12 cellular contexts compared by ENCODE assay signal in genomic region chr11:116840224-116840745, GRCh38. TPM values are rescaled to one million over a fixed set of nuclear protein-coding genes. Genes with fewer than 3 reads are reported as not detected.
DNase-seq lines count a peak whose midpoint lies in the region; ATAC-seq and TF ChIP-seq lines count a peak whose summit lies in the region.
"Had no signal": no experiment of that assay in that cellular context is flagged by ENCODE, and none has a peak within 500 bp of the region (broad histone marks: within the 10 kb centered on the region; RNA-seq: fewer than 3 reads in every experiment).

No MANE protein-coding gene starts in this region.

- H3K4me2 ChIP-seq in OCI-LY7 (ENCODE audit: low read length): no peak overlapping the region

- H3K9me2 ChIP-seq in OCI-LY7 (ENCODE audit: insufficient read depth, low read length): no peaks in the 10 kb centered on the region

- no TSS peak for BruUV-seq in OCI-LY7 (replicated peaks; lab: Mats Ljungman, UMichigan)

- no peak overlapping the region for H2AFZ ChIP-seq in OCI-LY7 (ENCODE audit: low read length)

- H3K4me3 ChIP-seq in left ventricle myocardium inferior (no peak overlapping the region), OCI-LY7 (ENCODE audit: low read depth, low read length, poor library complexity, severe bottlenecking) (no peak overlapping the region)

- no peaks in the 10 kb centered on the region for H3K79me2 ChIP-seq in OCI-LY7 (ENCODE audit: insufficient read depth, low read depth, low read length)

- H3K9me3 ChIP-seq in left ventricle myocardium inferior (replicated peaks) (no peaks in the 10 kb centered on the region), OCI-LY7 (ENCODE audit: low read length) (no peaks in the 10 kb centered on the region)

- CTCF ChIA-PET in OCI-LY7 (lab: Charles Lee; ENCODE audit: unreplicated experiment): no interaction called here

- H3K27me3 ChIP-seq in left ventricle myocardium inferior (ENCODE audit: low read depth): no peaks in the 10 kb centered on the region
- H3K27me3 ChIP-seq in foreskin keratinocyte: no peaks in the 10 kb centered on the region

- POLR2A ChIA-PET in OCI-LY7 (lab: Charles Lee): interaction anchor here (0.6 to 1.6 kb wide), 2 partner anchors 47 to 70 kb away, joined by 3 to 4 read pairs; no protein-coding TSS in a partner anchor

- ATAC-seq in left ventricle myocardium superior (no peak), foreskin keratinocyte (no peak), left lobe of liver (no peak)

- intact Hi-C loops in left ventricle myocardium inferior (cut with micrococcal nuclease) (no loop called here), left ventricle myocardium superior (cut with micrococcal nuclease) (no loop called here), OCI-LY7 (cut with micrococcal nuclease; ENCODE audit: unreplicated experiment) (no loop called here)

- no peak for DNase-seq in left ventricle myocardium inferior
- no peak for DNase-seq in left ventricle myocardium superior
- peak; percentile 25 for DNase-seq in OCI-LY7 (ENCODE audit: low spot score)
- no peak for DNase-seq in foreskin keratinocyte
- no peak for DNase-seq in NCI-H2227 (lab: John Stamatoyannopoulos, UW; ENCODE audit: unreplicated experiment)
- no peak for DNase-seq in left lobe of liver (ENCODE audit: low spot score)
- DNase-seq in NCI-H146 treated with DMSO at 0.1 percent for 48 hours (lab: John Stamatoyannopoulos, UW; ENCODE audit: unreplicated experiment): no peak
- DNase-seq in CD1c-positive myeloid dendritic cell (ENCODE audit: extremely low spot score): no peak
- DNase-seq: activated T-cell treated with anti-CD3 and anti-CD28 coated beads for 4 hours, DMS79, NCI-H2227 treated with DMSO at 0.1 percent for 48 hours had no signal

- peak; percentile 21 for TF ChIP-seq CTCF in left ventricle myocardium inferior (IDR thresholded peaks at IDR 0.05; ENCODE audit: borderline replicate concordance)
- TF ChIP-seq CTCF in OCI-LY7 (conservative IDR thresholded peaks at IDR 0.05; ENCODE audit: low read length): peak; percentile 61; the same call in 1 of the 2 replicates
- TF ChIP-seq CTCF in foreskin keratinocyte (conservative IDR thresholded peaks at IDR 0.05): peak; percentile 51

- no peaks in the 10 kb centered on the region for H4K20me1 ChIP-seq in OCI-LY7 (ENCODE audit: insufficient read depth, low read length)

- H3K4me1 ChIP-seq in left ventricle myocardium inferior (peaks cover 42% of the 10 kb centered on the region), OCI-LY7 (ENCODE audit: insufficient read depth, low read length, poor library complexity, severe bottlenecking) (peaks cover 11% of the 10 kb centered on the region), foreskin keratinocyte (no peaks in the 10 kb centered on the region)

- H3K36me3 ChIP-seq in left ventricle myocardium inferior: peaks cover 22% of the 10 kb centered on the region
- H3K36me3 ChIP-seq in OCI-LY7 (ENCODE audit: insufficient read depth, low read length): peaks cover 21% of the 10 kb centered on the region

- no peak overlapping the region for H3K27ac ChIP-seq in left ventricle myocardium inferior (replicated peaks)
- H3K27ac ChIP-seq in OCI-LY7 (ENCODE audit: low read depth, low read length, poor library complexity, severe bottlenecking): no peak overlapping the region
- H3K27ac ChIP-seq in foreskin keratinocyte: no peak overlapping the region

RNA-seq across cellular contexts. Expression of gene APOA1, which starts 2.9 kb away (rescaled TPM):
- total RNA-seq in left ventricle myocardium inferior (62.6 TPM), left ventricle myocardium superior (9.2 TPM), OCI-LY7 (2022) (0.41 TPM in 1 of 2 replicates, not detected in the other), foreskin keratinocyte (not detected in 2 replicates), left lobe of liver (9,787 TPM)
- 0.22 TPM in 1 of 2 replicates, not detected in the other for total RNA-seq in OCI-LY7 (2014; rRNA removed; shearing (Covaris generic))
- not detected in 2 replicates for polyA plus RNA-seq in foreskin keratinocyte

RNA-seq across cellular contexts. Expression of gene APOC3, which starts 10.6 kb away (rescaled TPM):
- total RNA-seq in left ventricle myocardium inferior (not detected), left ventricle myocardium superior (not detected), OCI-LY7 (2022) (not detected in 2 replicates), foreskin keratinocyte (not detected in 2 replicates), left lobe of liver (11,492 TPM)
- total RNA-seq in OCI-LY7 (2014; rRNA removed; shearing (Covaris generic)): not detected in 2 replicates
- polyA plus RNA-seq in foreskin keratinocyte: not detected in 2 replicates
- total RNA-seq: posterior vena cava had no signal

RNA-seq across cellular contexts. Expression of gene APOA4, which starts 17.2 kb away (rescaled TPM):
- total RNA-seq in left ventricle myocardium inferior (not detected), left ventricle myocardium superior (not detected), OCI-LY7 (2022) (not detected in 2 replicates), foreskin keratinocyte (not detected in 2 replicates), left lobe of liver (102 TPM)
- not detected in 2 replicates for total RNA-seq in OCI-LY7 (2014; rRNA removed; shearing (Covaris generic))
- not detected in 2 replicates for polyA plus RNA-seq in foreskin keratinocyte

RNA-seq across cellular contexts. Expression of gene APOA5, which starts 48.6 kb away (rescaled TPM):
- total RNA-seq in left ventricle myocardium inferior: not detected
- total RNA-seq in left ventricle myocardium superior: not detected
- not detected in 2 replicates for total RNA-seq in OCI-LY7 (2014; rRNA removed; shearing (Covaris generic))
- total RNA-seq in OCI-LY7 (2022): not detected in 2 replicates
- total RNA-seq in foreskin keratinocyte: not detected in 2 replicates
- polyA plus RNA-seq in foreskin keratinocyte: not detected in 2 replicates
- 757 TPM for total RNA-seq in left lobe of liver
- total RNA-seq: posterior vena cava had no signal

RNA-seq across cellular contexts. Expression of gene ZPR1, which starts 52.5 kb away (rescaled TPM):
- total RNA-seq in left ventricle myocardium inferior (26.4 TPM), left ventricle myocardium superior (18.2 TPM), OCI-LY7 (2022) (56.4 and 67.5 TPM in 2 replicates), foreskin keratinocyte (59.8 and 63.0 TPM in 2 replicates), left lobe of liver (53.4 TPM)
- 57.4 and 65.0 TPM in 2 replicates for total RNA-seq in OCI-LY7 (2014; rRNA removed; shearing (Covaris generic))
- polyA plus RNA-seq in foreskin keratinocyte: 49.1 and 55.8 TPM in 2 replicates

Comparison
In these comparisons a context has a peak if more than half of its experiments do, and no peak if none do; other contexts are left out.
1. RNA of gene APOA1, which starts 2.9 kb away (total RNA-seq): 9,787 TPM in left lobe of liver (single experiment); 62.6 TPM in left ventricle myocardium inferior (single experiment), 9.2 TPM in left ventricle myocardium superior (single experiment), 0.22 to 0.41 TPM in OCI-LY7 and not detected in foreskin keratinocyte; every median in the first group is over 100 times any median in the second.
2. RNA of gene APOC3, which starts 10.6 kb away (total RNA-seq): 11,492 TPM in left lobe of liver (single experiment); not detected in left ventricle myocardium inferior (single experiment), not detected in left ventricle myocardium superior (single experiment), not detected in OCI-LY7 and not detected in foreskin keratinocyte; every median in the first group is over 1,000 times any median in the second.
3. RNA of gene APOA4, which starts 17.2 kb away (total RNA-seq): 102 TPM in left lobe of liver (single experiment); not detected in left ventricle myocardium inferior (single experiment), not detected in left ventricle myocardium superior (single experiment), not detected in OCI-LY7 and not detected in foreskin keratinocyte; every median in the first group is over 100 times any median in the second.
4. Peak in every context shown above with its lines, with median percentiles within 50 percentile points of each other: CTCF ChIP-seq.